Comparison of ENCODE assay signal across 23 cellular contexts in the genomic region with DNA sequence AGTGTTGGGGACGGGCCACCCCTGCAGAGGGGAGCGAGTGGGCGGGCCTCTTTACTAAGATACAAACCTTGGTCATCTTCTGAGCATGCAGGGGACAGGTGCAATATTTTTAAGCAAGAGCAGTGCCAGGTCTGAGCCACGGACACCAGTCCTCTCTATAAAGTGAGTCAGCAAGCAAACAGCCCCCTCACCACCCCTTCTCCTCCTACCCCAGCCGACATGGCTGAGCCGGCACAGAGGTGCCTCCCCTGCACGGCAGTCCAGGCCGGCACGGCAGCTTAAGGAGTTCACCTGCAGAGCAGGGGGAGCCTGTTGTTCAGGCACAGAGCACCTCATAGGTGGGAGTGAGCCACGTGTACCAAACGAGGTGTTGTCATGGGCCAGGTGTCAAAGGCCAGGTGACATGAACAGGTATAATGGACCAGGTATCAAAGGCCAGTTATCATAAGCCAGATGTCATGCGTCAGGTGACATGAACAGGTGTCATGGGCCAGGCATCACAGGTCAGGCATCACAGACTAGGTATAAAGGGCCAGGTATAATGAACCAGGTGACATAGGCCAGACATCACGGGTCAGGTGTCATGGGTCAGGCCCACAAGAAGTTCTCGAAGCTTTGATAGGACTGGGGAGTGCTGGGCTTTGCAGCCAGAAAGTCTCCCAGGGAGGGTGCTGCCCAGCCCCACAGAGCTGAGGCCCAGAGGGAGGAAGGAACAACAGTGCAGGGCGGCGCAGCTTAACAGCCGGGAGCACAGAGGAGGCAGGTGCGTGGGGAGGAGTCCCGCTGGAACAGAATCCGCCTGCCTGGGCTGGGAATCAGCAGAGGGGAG.
DNase-seq lines count a peak whose midpoint lies in the region.
"Had no signal": no experiment of that assay in that cellular context is flagged by ENCODE, and none has a peak within 500 bp of the region (broad histone marks: within the 10 kb centered on the region; RNA-seq: fewer than 3 reads in every experiment).

No MANE protein-coding gene starts in this region.

- peak; percentile 42 for DNase-seq in DMS153 (lab: John Stamatoyannopoulos, UW)
- no peak for DNase-seq in DMS153 treated with DMSO at 0.1 percent for 48 hours (lab: John Stamatoyannopoulos, UW; ENCODE audit: unreplicated experiment)
- DNase-seq in COLO668 (lab: John Stamatoyannopoulos, UW; ENCODE audit: unreplicated experiment) = peak; percentile 82
- DNase-seq in NCI-H69 (lab: John Stamatoyannopoulos, UW) = peak; percentile 29
- peak; percentile 41 for DNase-seq in kidney tubule cell (ENCODE audit: low spot score)
- DNase-seq in NCI-H187 (lab: John Stamatoyannopoulos, UW) = no peak
- no peak for DNase-seq in NCI-H510A (lab: John Stamatoyannopoulos, UW)
- no peak for DNase-seq in globus pallidus (ENCODE audit: low spot score)
- DNase-seq: activated CD4-positive, alpha-beta T cell treated with anti-CD3 and anti-CD28 coated beads, Interleukin-2, amount 10 ng/mL, durations not matched to agents 7 days and 5 days; activated effector memory CD4-positive, alpha-beta T cell treated with Interleukin-2 at 50 U/mL for 16 hours; activated naive CD8-positive, alpha-beta T cell treated with anti-CD3 and anti-CD28 coated beads, Interleukin-2, amount 50 U/mL, for 24 hours; AML-193; body of pancreas; Calu3; effector memory CD4-positive, alpha-beta T cell; esophagus squamous epithelium; HCEC 1CT; NCI-H1048; NCI-H446 treated with DMSO at 0.1 percent for 48 hours; stimulated activated CD4-positive, alpha-beta T cell treated with anti-CD3 and anti-CD28 coated beads, Interleukin-4, amount 100 ng/mL, for 1 hour; stomach; T-helper 1 cell; trophoblast cell had no signal

Comparison
In these comparisons a context has a peak if more than half of its experiments do, and no peak if none do; other contexts are left out.
1. DNase-seq: peak in DMS153 (single experiment), COLO668 (single experiment), NCI-H69 (single experiment) and kidney tubule cell (single experiment); none in DMS153 treated with DMSO at 0.1 percent for 48 hours (single experiment), NCI-H187 (0 of 2), NCI-H510A (single experiment) and globus pallidus (single experiment).